Comparison of ENCODE assay signal across 8 cellular contexts in genomic region chr17:69525920-69526841, GRCh38.
DNase-seq lines count a peak whose midpoint lies in the region; ATAC-seq, FAIRE-seq and TF ChIP-seq lines count a peak whose summit lies in the region.

No MANE protein-coding gene starts in this region.

- H3K79me1 ChIP-seq in H9 (ENCODE audit: insufficient read depth, low read depth, low read length, poor library complexity, severe bottlenecking) = no peaks in the 10 kb centered on the region

- no peak overlapping the region for H2BK120ac ChIP-seq in H9 (ENCODE audit: low read depth, low read length, poor library complexity, severe bottlenecking)

- H3K14ac ChIP-seq in H9 (ENCODE audit: insufficient read depth, low read length) = no peak overlapping the region

- WGBS in H9 (ENCODE audit: extremely low coverage, insufficient read length, low lambda C conversion rate) = no CpG with 5 or more reads among the region's 9 CpGs
- WGBS in K562 (ENCODE audit: insufficient coverage, low coverage, missing lambda C conversion rate) = under 1% methylated on average over 9 of the region's 9 CpGs
- WGBS in stomach, 5 donors = 36 to 46% (median 40%) methylated on average over 9 of the region's 9 CpGs

- no peaks in the 10 kb centered on the region for H3K9me1 ChIP-seq in K562 (ENCODE audit: control insufficient read depth, insufficient read depth, low read length)

- H3K23me2 ChIP-seq in H9 (ENCODE audit: insufficient read length, low read depth, low read length, poor library complexity, severe bottlenecking) = no peaks in the 10 kb centered on the region

- H2BK5ac ChIP-seq in H9 (ENCODE audit: insufficient read length, low read length) = no peak overlapping the region

- H3K4me3 Mint-ChIP-seq in H9 = no peak overlapping the region

- no peak overlapping the region for H3T11ph ChIP-seq in H9 (ENCODE audit: low read length)

- no peak overlapping the region for H3K4ac ChIP-seq in H9 (ENCODE audit: low read depth, low read length)

- H4K20me1 ChIP-seq in H9 (ENCODE audit: control insufficient read depth, insufficient read depth, insufficient read length) = no peaks in the 10 kb centered on the region
- H4K20me1 ChIP-seq in K562 (replicated peaks; ENCODE audit: control insufficient read depth, insufficient read depth, low read length) = no peaks in the 10 kb centered on the region

- DNase-seq in DMS53 (lab: John Stamatoyannopoulos, UW) (peak; percentile 77), H9 (peak; percentile 62), NCI-H2227 treated with DMSO at 0.1 percent for 48 hours (lab: John Stamatoyannopoulos, UW) (peak; percentile 43), K562 (ENCODE audit: extremely low read depth in 1 of 4, low spot score in 3 of 4) (peak; percentile 37 to 54 (median 42)), iPS-NIHi7 (ENCODE audit: extremely low spot score) (peak; percentile 64), stomach (peak; percentile 37)
- DNase-seq in stimulated activated naive CD8-positive, alpha-beta T cell treated with anti-CD3 and anti-CD28 coated beads, Interleukin-15, Interleukin-2, amounts not matched to agents 100 U/mL and 50 U/mL, for 24 hours = no peak

- peak; percentile 49 to 75 for TF ChIP-seq RAD21 in K562 (CRISPR knock-in tag; conservative IDR thresholded peaks at IDR 0.05 in 1 of 2, IDR thresholded peaks at IDR 0.05 in 1 of 2)

- no peak overlapping the region for H4K91ac ChIP-seq in H9 (ENCODE audit: insufficient read length, low read depth, low read length)

- H3K4me1 ChIP-seq in H9 (ENCODE audit: insufficient read depth, low read length) = no peaks in the 10 kb centered on the region
- no peaks in the 10 kb centered on the region for H3K4me1 ChIP-seq in K562 (replicated peaks in 1 of 2; ENCODE audit: control insufficient read depth in 2 of 2, insufficient read depth in 2 of 2, low read length in 2 of 2)
- H3K4me1 ChIP-seq in stomach = peaks cover 0 to 3% (median 0%) of the 10 kb centered on the region in 4 donors

- H3K36me3 Mint-ChIP-seq in H9 (ENCODE audit: insufficient read depth in 1 of 3, low read depth in 3 of 3) = peaks cover 43 to 50% (median 46%) of the 10 kb centered on the region in 3 experiments

- TF ChIP-seq POLR2A in K562 (conservative IDR thresholded peaks at IDR 0.05) (no peak), stomach (IDR thresholded peaks at IDR 0.05) (no peak)

- H3K9me3 Mint-ChIP-seq in H9 = peaks cover 0 to 4% of the 10 kb centered on the region in 2 experiments; a peak in 2 of 5 replicates

- H3K27ac ChIP-seq in H9 (ENCODE audit: insufficient read length, low read depth, low read length) (no peak overlapping the region), K562 (ENCODE audit: extremely low read depth, low read depth, low read length) (no peak overlapping the region), stomach (no peak overlapping the region)

- no peak overlapping the region for H3K9ac ChIP-seq in H9 (ENCODE audit: extremely low read depth, insufficient read length, low read length)
- H3K9ac ChIP-seq in K562 (ENCODE audit: insufficient read depth in 1 of 2, low read depth in 2 of 2, low read length in 2 of 2) = no peak overlapping the region

- H2BK15ac ChIP-seq in H9 (ENCODE audit: low read depth, low read length) = no peak overlapping the region

- no peak overlapping the region for H3K23ac ChIP-seq in H9 (ENCODE audit: insufficient read length, low read depth, low read length)

- no peak for TF ChIP-seq EP300 in K562 (IDR thresholded peaks at IDR 0.05; ENCODE audit: low read length)
- TF ChIP-seq EP300 in stomach (IDR thresholded peaks at IDR 0.05) = no peak

- H2AFZ ChIP-seq in H9 (ENCODE audit: low read length) = no peak overlapping the region
- H2AFZ ChIP-seq in K562 (ENCODE audit: low read depth, low read length) = no peak overlapping the region

- H3K27me3 ChIP-seq in H9 (ENCODE audit: insufficient read depth, low read length) (no peaks in the 10 kb centered on the region), K562 (ENCODE audit: control insufficient read depth in 2 of 2, insufficient read depth in 2 of 2, low read length in 2 of 2) (no peaks in the 10 kb centered on the region), stomach (no peaks in the 10 kb centered on the region)

- no peak overlapping the region for H3K18ac ChIP-seq in H9 (ENCODE audit: insufficient read length, low read depth, low read length)

- no peaks in the 10 kb centered on the region for H3K9me3 ChIP-seq in H9 (ENCODE audit: control insufficient read depth, low read depth, low read length)
- H3K9me3 ChIP-seq in K562 (replicated peaks; ENCODE audit: control insufficient read depth, insufficient read depth, low read depth, low read length) = no peaks in the 10 kb centered on the region
- no peaks in the 10 kb centered on the region for H3K9me3 ChIP-seq in stomach

- no peak overlapping the region for H2AK5ac ChIP-seq in H9 (ENCODE audit: insufficient read length, low read length)

- in situ Hi-C loops in K562 (cut with MboI) = loop anchor here (10.0 kb wide), 1 partner anchor 751 kb away; no protein-coding TSS in a partner anchor

- POLR2A ChIA-PET in K562 (lab: Yijun Ruan, JAX) = no interaction called here

- H3K27me3 Mint-ChIP-seq in H9 (ENCODE audit: low read depth) = no peaks in the 10 kb centered on the region

- peak; percentile 90 for FAIRE-seq in K562 (lab: Jason Lieb, UNC)

- H3K4me1 Mint-ChIP-seq in H9 = 0 out of 4 replicates have a peak, but pooled peaks cover 2 to 3% of the 10 kb centered on the region in 2 experiments

- no peak overlapping the region for H2BK12ac ChIP-seq in H9 (ENCODE audit: insufficient read length, low read depth, low read length)

- H3K79me2 ChIP-seq in H9 (ENCODE audit: insufficient read depth, low read length) = no peaks in the 10 kb centered on the region
- H3K79me2 ChIP-seq in K562 (ENCODE audit: control insufficient read depth, insufficient read depth, low read length) = no peaks in the 10 kb centered on the region

- H3K56ac ChIP-seq in H9 (ENCODE audit: insufficient read length, low read depth, low read length) = no peak overlapping the region

- H2BK20ac ChIP-seq in H9 (ENCODE audit: low read depth, low read length, poor library complexity, severe bottlenecking) = no peak overlapping the region

- H3K4me3 ChIP-seq in K562 = no peak overlapping the region
- H3K4me3 ChIP-seq in stomach = no peak overlapping the region

- ATAC-seq in K562 = peak; percentile 54; the same call in 1 of the 3 replicates
- ATAC-seq in stimulated activated naive CD8-positive, alpha-beta T cell treated with anti-CD3 and anti-CD28 coated beads, Interleukin-15, Interleukin-2, amounts not matched to agents 100 U/mL and 50 U/mL, for 24 hours = no peak
- ATAC-seq in HG03139 (IDR thresholded peaks at IDR 0.05; ENCODE audit: unreplicated experiment) = no peak

- BruUV-seq in K562 (replicated peaks; lab: Mats Ljungman, UMichigan) = no TSS peak

- TF ChIP-seq CTCF in H9 (conservative IDR thresholded peaks at IDR 0.05) = peak; percentile 84
- TF ChIP-seq CTCF in K562 (IDR thresholded peaks at IDR 0.05 in 2 of 3, conservative IDR thresholded peaks at IDR 0.05 in 1 of 3; ENCODE audit: insufficient read depth in 2 of 3, low read depth in 1 of 3, low read length in 3 of 3) = peak; percentile 62 to 76 (median 72)
- TF ChIP-seq CTCF in stomach (IDR thresholded peaks at IDR 0.05) = peak in 5 of 7 experiments; percentile 71 to 86 (median 84)

- peak overlapping the region in 2 of 3 experiments; percentile 46 to 54; a peak in 2 of 7 replicates for H3K27ac Mint-ChIP-seq in H9

- H3K4me2 ChIP-seq in H9 (ENCODE audit: insufficient read depth, insufficient read length, low read length) (no peak overlapping the region), K562 (ENCODE audit: insufficient read depth, low read length) (no peak overlapping the region)

- intact Hi-C loops in K562 (cut with micrococcal nuclease) (loop anchor here (2.0 to 5.0 kb wide), 2 partner anchors 616 to 1097 kb away; no protein-coding TSS in a partner anchor), stomach (cut with DNase I; ENCODE audit: low total_unique reads) (no loop called here)

- CTCF ChIA-PET in K562 (lab: Yijun Ruan, JAX; ENCODE audit: low intra/inter-chr PET ratio) = interaction anchor here (0.9 kb wide), 1 partner anchor 766 kb away, joined by 4 read pairs; no protein-coding TSS in a partner anchor

- no peak overlapping the region for H4K5ac ChIP-seq in H9 (ENCODE audit: insufficient read length, low read depth, low read length)

- H3K36me3 ChIP-seq in K562 (ENCODE audit: control insufficient read depth, insufficient read depth, low read length) (no peaks in the 10 kb centered on the region), stomach (peaks cover 0 to 55% (median 33%) of the 10 kb centered on the region in 4 donors)

- H4K8ac ChIP-seq in H9 (replicated peaks; ENCODE audit: insufficient read length, low read depth, low read length) = no peak overlapping the region

TF ChIP-seq in K562, 482 proteins besides CTCF, POLR2A, EP300 and RAD21:
- TF ChIP-seq SMC3 (conservative IDR thresholded peaks at IDR 0.05; ENCODE audit: insufficient read depth, low read depth, low read length) = 0 out of 2 replicates have a peak, but pooled peaks have one; percentile 14
- no peak for TF ChIP-seq LEF1 (IDR thresholded peaks at IDR 0.05)
- no peak for TF ChIP-seq RNF2 (IDR thresholded peaks at IDR 0.05)
- TF ChIP-seq RFX5 (IDR thresholded peaks at IDR 0.05; ENCODE audit: low read depth, low read length) = no peak
- no peak for TF ChIP-seq ZNF133 (CRISPR knock-in tag; IDR thresholded peaks at IDR 0.05)
